Comparison of ENCODE assay signal across 18 cellular contexts in the genomic region with DNA sequence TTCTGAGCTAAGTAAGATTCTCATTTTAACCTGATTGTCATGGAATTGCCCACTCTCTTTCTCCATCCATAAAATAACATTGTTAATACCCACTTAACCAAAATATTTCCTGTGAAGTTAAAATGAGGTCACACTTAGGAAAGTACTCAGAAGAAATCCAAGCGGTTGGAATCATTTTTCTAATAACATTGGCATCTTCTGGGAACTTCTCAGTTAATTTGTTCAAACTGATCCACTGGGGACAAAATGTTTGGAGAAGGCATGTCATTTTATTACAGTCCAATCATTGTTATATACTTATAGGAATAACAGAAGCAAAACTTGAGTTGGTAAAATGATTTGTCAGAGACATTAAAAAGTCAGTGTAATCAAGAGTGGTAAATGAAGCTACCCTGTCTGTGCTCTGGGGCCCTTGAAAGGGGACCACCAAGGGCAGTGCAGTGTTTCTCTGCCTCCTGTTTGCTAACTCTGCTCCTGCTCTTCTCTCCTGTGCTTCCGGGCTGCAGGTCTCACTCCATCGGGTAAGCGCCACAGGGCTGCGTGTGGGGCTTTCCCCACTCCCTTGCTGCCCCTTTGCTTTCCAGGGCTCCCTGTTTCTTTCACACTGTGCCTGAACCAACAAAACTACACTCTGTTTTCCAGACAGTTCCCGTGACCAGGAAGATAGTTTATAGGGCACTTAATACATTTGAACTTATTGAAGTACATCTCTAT. TPM values are rescaled to one million over a fixed set of nuclear protein-coding genes. Genes with fewer than 3 reads are reported as not detected.
A peak's percentile ranks its signal among the peaks of the same experiment; 100 is the strongest.
DNase-seq lines count a peak whose midpoint lies in the region; ATAC-seq and TF ChIP-seq lines count a peak whose summit lies in the region.
"Had no signal": no experiment of that assay in that cellular context is flagged by ENCODE, and none has a peak within 500 bp of the region (broad histone marks: within the 10 kb centered on the region; RNA-seq: fewer than 3 reads in every experiment).

No MANE protein-coding gene starts in this region.

- H3K36me3 ChIP-seq in SJCRH30: no peaks in the 10 kb centered on the region
- no peaks in the 10 kb centered on the region for H3K36me3 ChIP-seq in fibroblast of lung (ENCODE audit: control insufficient read depth, insufficient read depth, low read length)
- H3K36me3 ChIP-seq in psoas muscle (ENCODE audit: insufficient read depth in 1 of 2, low read depth in 1 of 2): peaks cover 0 to 29% of the 10 kb centered on the region in 2 donors
- no peaks in the 10 kb centered on the region for H3K36me3 ChIP-seq in suprapubic skin
- H3K36me3 ChIP-seq: adrenal gland had no signal

- H4K20me1 ChIP-seq in fibroblast of lung (ENCODE audit: control insufficient read depth, extremely low read depth, insufficient read depth, low read length): no peaks in the 10 kb centered on the region

- no peak overlapping the region for H3K9ac ChIP-seq in fibroblast of lung (ENCODE audit: insufficient read depth, low read length)

- 41 to 59% (median 49%) methylated on average over 6 of the region's 6 CpGs for WGBS in psoas muscle, 3 donors
- WGBS in suprapubic skin: 61% methylated on average over 6 of the region's 6 CpGs

- POLR2A ChIA-PET in MCF 10A (lab: Yijun Ruan, JAX): interaction anchor here (0.6 to 1.2 kb wide), 3 partner anchors 17 to 51 kb away, joined by 3 to 4 read pairs (median 3); no protein-coding TSS in a partner anchor

- CTCF ChIA-PET in MCF 10A (lab: Yijun Ruan, JAX): interaction anchor here (0.7 to 1.5 kb wide), 4 partner anchors 42 to 59 kb away, joined by 3 to 5 read pairs (median 4); no protein-coding TSS in a partner anchor

- no peak for TF ChIP-seq CTCF in fibroblast of lung (conservative IDR thresholded peaks at IDR 0.05 in 1 of 2, IDR thresholded peaks at IDR 0.05 in 1 of 2; ENCODE audit: low read depth in 1 of 2, low read length in 2 of 2)
- no peak for TF ChIP-seq CTCF in psoas muscle (IDR thresholded peaks at IDR 0.05)
- TF ChIP-seq CTCF in MCF 10A (IDR thresholded peaks at IDR 0.05; ENCODE audit: unreplicated experiment): no peak
- no peak for TF ChIP-seq CTCF in suprapubic skin (IDR thresholded peaks at IDR 0.05)

- no TSS peak for BruUV-seq in MCF 10A (replicated peaks; lab: Mats Ljungman, UMichigan)

- intact Hi-C loops in psoas muscle (cut with DNase I): no loop called here
- intact Hi-C loops in MCF 10A (cut with micrococcal nuclease): no loop called here

- H3K4me1 Mint-ChIP-seq in MCF 10A (ENCODE audit: insufficient read depth, unreplicated experiment): peaks cover 24% of the 10 kb centered on the region
- H3K4me1 Mint-ChIP-seq: IgD-negative memory B cell; stimulated activated naive CD8-positive, alpha-beta T cell treated with anti-CD3 and anti-CD28 coated beads, Interleukin-15, amount 100 ng/mL, for 72 hours had no signal

- peaks cover 17% of the 10 kb centered on the region for H3K36me3 Mint-ChIP-seq in MCF 10A (ENCODE audit: insufficient read depth, unreplicated experiment)
- H3K36me3 Mint-ChIP-seq: IgD-negative memory B cell had no signal

- no peaks in the 10 kb centered on the region for H3K27me3 Mint-ChIP-seq in MCF 10A (ENCODE audit: insufficient read depth, unreplicated experiment)
- H3K27me3 Mint-ChIP-seq: stimulated activated naive CD8-positive, alpha-beta T cell treated with anti-CD3 and anti-CD28 coated beads, Interleukin-15, amount 100 ng/mL, for 72 hours had no signal

- no peak overlapping the region for H3K4me2 ChIP-seq in fibroblast of lung (ENCODE audit: extremely low read depth, insufficient read depth, low read length)

- H3K4me3 Mint-ChIP-seq in MCF 10A (ENCODE audit: unreplicated experiment): no peak overlapping the region
- H3K4me3 Mint-ChIP-seq: IgD-negative memory B cell; stimulated activated naive CD8-positive, alpha-beta T cell treated with anti-CD3 and anti-CD28 coated beads, Interleukin-15, amount 100 ng/mL, for 72 hours had no signal

- H3K4me1 ChIP-seq in SJCRH30: peaks cover 25% of the 10 kb centered on the region
- H3K4me1 ChIP-seq in fibroblast of lung (ENCODE audit: control insufficient read depth, extremely low read depth, insufficient read depth, low read length): peaks cover 6% of the 10 kb centered on the region
- no peaks in the 10 kb centered on the region for H3K4me1 ChIP-seq in psoas muscle
- H3K4me1 ChIP-seq in suprapubic skin: peaks cover 2% of the 10 kb centered on the region

- H3K27ac ChIP-seq in SJCRH30 (no peak overlapping the region), fibroblast of lung (ENCODE audit: insufficient read depth, low read length) (no peak overlapping the region), psoas muscle (no peak overlapping the region), suprapubic skin (no peak overlapping the region)
- H3K27ac ChIP-seq: adrenal gland, C4-2B had no signal

- H3K9me3 ChIP-seq in SJCRH30 (replicated peaks): no peaks in the 10 kb centered on the region
- H3K9me3 ChIP-seq in fibroblast of lung (ENCODE audit: control insufficient read depth, insufficient read depth, low read depth, low read length): no peaks in the 10 kb centered on the region
- H3K9me3 ChIP-seq in psoas muscle: no peaks in the 10 kb centered on the region
- H3K9me3 ChIP-seq in suprapubic skin: no peaks in the 10 kb centered on the region
- H3K9me3 ChIP-seq: adrenal gland had no signal

- no peaks in the 10 kb centered on the region for H3K27me3 ChIP-seq in SJCRH30
- H3K27me3 ChIP-seq in fibroblast of lung (ENCODE audit: control insufficient read depth, insufficient read depth, low read length): no peaks in the 10 kb centered on the region
- H3K27me3 ChIP-seq in psoas muscle (ENCODE audit: insufficient read depth in 3 of 3, low read length in 2 of 3): no peaks in the 10 kb centered on the region
- H3K27me3 ChIP-seq in suprapubic skin: no peaks in the 10 kb centered on the region
- H3K27me3 ChIP-seq: adrenal gland had no signal

- H3K27ac Mint-ChIP-seq in MCF 10A (ENCODE audit: low read depth, unreplicated experiment): no peak overlapping the region
- H3K27ac Mint-ChIP-seq: IgD-negative memory B cell; stimulated activated naive CD8-positive, alpha-beta T cell treated with anti-CD3 and anti-CD28 coated beads, Interleukin-15, amount 100 ng/mL, for 72 hours had no signal

- no peaks in the 10 kb centered on the region for H3K9me3 Mint-ChIP-seq in MCF 10A (ENCODE audit: unreplicated experiment)
- H3K9me3 Mint-ChIP-seq: IgD-negative memory B cell; stimulated activated naive CD8-positive, alpha-beta T cell treated with anti-CD3 and anti-CD28 coated beads, Interleukin-15, amount 100 ng/mL, for 72 hours had no signal

- H3K4me3 ChIP-seq in SJCRH30 (no peak overlapping the region), fibroblast of lung (replicated peaks in 1 of 4; ENCODE audit: control extremely low read depth in 1 of 4, insufficient read depth in 1 of 4, low read depth in 3 of 4, low read length in 4 of 4) (no peak overlapping the region), psoas muscle (no peak overlapping the region), suprapubic skin (no peak overlapping the region)
- H3K4me3 ChIP-seq: adrenal gland had no signal

- DNase-seq in SJCRH30 (peak; percentile 16 to 46), fibroblast of lung (ENCODE audit: low read depth in 2 of 2) (peak; percentile 13 to 63), psoas muscle (no peak), ecto neural progenitor cell (ENCODE audit: low spot score) (no peak), MCF 10A (ENCODE audit: unreplicated experiment) (no peak), AG08396 (ENCODE audit: low spot score) (no peak), suprapubic skin (ENCODE audit: low spot score in 2 of 2) (no peak)
- DNase-seq: activated CD8-positive, alpha-beta memory T cell treated with anti-CD3 and anti-CD28 coated beads, Interleukin-2, amount 50 U/mL, for 48 hours; adrenal gland; dermis blood vessel endothelial cell; GDM1; NCI-H146; NCI-H526; SHP77; stimulated activated naive CD8-positive, alpha-beta T cell treated with anti-CD3 and anti-CD28 coated beads, Interleukin-15, amount 100 ng/mL, for 72 hours had no signal

- no peak for TF ChIP-seq EP300 in suprapubic skin (IDR thresholded peaks at IDR 0.05)

- no peaks in the 10 kb centered on the region for H3K79me2 ChIP-seq in fibroblast of lung (ENCODE audit: control insufficient read depth, insufficient read depth, low read length)

- TF ChIP-seq POLR2A in suprapubic skin (IDR thresholded peaks at IDR 0.05): no peak

- peak overlapping the region; percentile 65 for H2AFZ ChIP-seq in fibroblast of lung (ENCODE audit: low read length)

- ATAC-seq in GM18909 (IDR thresholded peaks at IDR 0.05; ENCODE audit: poor library complexity, unreplicated experiment) (peak; percentile 53), psoas muscle (peak in 3 of 4 donors; percentile 21 to 33 (median 29))
- ATAC-seq: stimulated activated naive CD8-positive, alpha-beta T cell treated with anti-CD3 and anti-CD28 coated beads, Interleukin-15, amount 100 ng/mL, for 72 hours had no signal

RNA-seq across cellular contexts. Expression of a gene that starts 50.1 kb away (rescaled TPM):
- total RNA-seq in SJCRH30 (2014; rRNA removed; shearing (Covaris generic)): 61.7 and 62.8 TPM in 2 replicates
- total RNA-seq in fibroblast of lung (53.9 and 58.8 TPM in 2 replicates), psoas muscle (100 to 1,000 TPM in 1 of 4 donors, 10 to 100 TPM in 3; 72.5 to 151 (median 86.0) TPM), MCF 10A (2022) (141 and 167 TPM in 2 replicates), suprapubic skin (10 to 100 TPM; 52.0 to 78.3 (median 66.5) TPM)
- polyA plus RNA-seq in fibroblast of lung (137 and 174 TPM in 2 replicates), psoas muscle (100 to 1,000 TPM; 103 to 120 (median 111) TPM)
- polyA plus RNA-seq in fibroblast of lung (2012): 114 and 135 TPM in 2 replicates
- 25.1 and 25.7 TPM in 2 replicates for polyA minus RNA-seq in fibroblast of lung (ENCODE audit: low replicate concordance)

Comparison
In these comparisons a context has a peak if more than half of its experiments do, and no peak if none do; other contexts are left out.
1. DNase-seq: peak in SJCRH30 (2 of 2) and fibroblast of lung (2 of 2); none in psoas muscle (0 of 2), ecto neural progenitor cell (single experiment), MCF 10A (single experiment), AG08396 (single experiment) and suprapubic skin (0 of 2).